Comparison of ENCODE assay signal across 9 cellular contexts in genomic region chr2:65420712-65421431, GRCh38. TPM values are rescaled to one million over a fixed set of nuclear protein-coding genes. Genes with fewer than 3 reads are reported as not detected.
DNase-seq lines count a peak whose midpoint lies in the region; ATAC-seq and TF ChIP-seq lines count a peak whose summit lies in the region.
"Had no signal": no experiment of that assay in that cellular context is flagged by ENCODE, and none has a peak within 500 bp of the region (broad histone marks: within the 10 kb centered on the region; RNA-seq: fewer than 3 reads in every experiment).

No MANE protein-coding gene starts in this region.

- TF ChIP-seq CTCF in PC-3 (conservative IDR thresholded peaks at IDR 0.05; ENCODE audit: low read depth, low read length): no peak
- TF ChIP-seq CTCF in fibroblast of lung (conservative IDR thresholded peaks at IDR 0.05 in 1 of 2, IDR thresholded peaks at IDR 0.05 in 1 of 2; ENCODE audit: low read depth in 1 of 2, low read length in 2 of 2): no peak
- TF ChIP-seq CTCF in spleen (IDR thresholded peaks at IDR 0.05 in 8 of 11, conservative IDR thresholded peaks at IDR 0.05 in 3 of 11): no peak
- TF ChIP-seq CTCF in testis (IDR thresholded peaks at IDR 0.05): no peak

- peaks cover 33% of the 10 kb centered on the region for H4K20me1 ChIP-seq in PC-3 (ENCODE audit: low read length)
- H4K20me1 ChIP-seq in fibroblast of lung (ENCODE audit: control insufficient read depth, extremely low read depth, insufficient read depth, low read length): no peaks in the 10 kb centered on the region

- no peaks in the 10 kb centered on the region for H3K36me3 Mint-ChIP-seq in CD4-positive, alpha-beta memory T cell

- peak overlapping the region; percentile 71 for H3K27ac ChIP-seq in PC-3 (ENCODE audit: low read length)
- no peak overlapping the region for H3K27ac ChIP-seq in fibroblast of lung (ENCODE audit: insufficient read depth, low read length)
- peak overlapping the region in 1 of 8 donors; percentile 0 for H3K27ac ChIP-seq in spleen
- H3K27ac ChIP-seq in CD4-positive, alpha-beta memory T cell (ENCODE audit: low read depth, low read length): no peak overlapping the region
- no peak overlapping the region for H3K27ac ChIP-seq in testis
- H3K27ac ChIP-seq: parathyroid adenoma had no signal

- DNase-seq in PC-3 (peak; percentile 83), fibroblast of lung (ENCODE audit: low read depth in 2 of 2) (peak; percentile 50 to 61), spleen (peak; percentile 80), testis (no peak)
- no peak for DNase-seq in CD4-positive, alpha-beta memory T cell
- no peak for DNase-seq in central memory CD4-positive, alpha-beta T cell

- no peak for TF ChIP-seq POLR2A in spleen (IDR thresholded peaks at IDR 0.05)
- TF ChIP-seq POLR2A in testis (IDR thresholded peaks at IDR 0.05): no peak

- H3K4me1 ChIP-seq in PC-3 (ENCODE audit: insufficient read depth, low read length) (peaks cover 50% of the 10 kb centered on the region), fibroblast of lung (ENCODE audit: control insufficient read depth, extremely low read depth, insufficient read depth, low read length) (peaks cover 9% of the 10 kb centered on the region), spleen (peaks cover 12 to 31% (median 16%) of the 10 kb centered on the region in 6 donors), testis (no peaks in the 10 kb centered on the region)
- H3K4me1 ChIP-seq in CD4-positive, alpha-beta memory T cell (ENCODE audit: insufficient read depth, low read length): peaks cover 19% of the 10 kb centered on the region

- H3K4me1 Mint-ChIP-seq in CD4-positive, alpha-beta memory T cell: peaks cover 14 to 37% (median 24%) of the 10 kb centered on the region in 4 donors

- WGBS in spleen, 5 donors: 10 to 17% (median 13%) methylated on average over 6 of the region's 6 CpGs
- WGBS in testis, 2 donors: 62 to 70% methylated on average over 6 of the region's 6 CpGs

- H3K27me3 ChIP-seq in PC-3 (ENCODE audit: low read length) (no peaks in the 10 kb centered on the region), fibroblast of lung (ENCODE audit: control insufficient read depth, insufficient read depth, low read length) (no peaks in the 10 kb centered on the region), spleen (replicated peaks in 1 of 7) (peaks cover 0 to 4% (median 0%) of the 10 kb centered on the region in 7 donors), testis (no peaks in the 10 kb centered on the region)
- no peaks in the 10 kb centered on the region for H3K27me3 ChIP-seq in CD4-positive, alpha-beta memory T cell (ENCODE audit: insufficient read depth, low read length)

- H3K4me3 ChIP-seq in PC-3 (ENCODE audit: low read length) (peak overlapping the region; percentile 29; the same call in 1 of the 2 replicates), fibroblast of lung (replicated peaks in 1 of 4; ENCODE audit: control extremely low read depth in 1 of 4, insufficient read depth in 1 of 4, low read depth in 3 of 4, low read length in 4 of 4) (no peak overlapping the region), spleen (no peak overlapping the region), testis (no peak overlapping the region)
- no peak overlapping the region for H3K4me3 ChIP-seq in CD4-positive, alpha-beta memory T cell (ENCODE audit: low read length in 2 of 2)

- BruUV-seq in PC-3 (replicated peaks; lab: Mats Ljungman, UMichigan): no TSS peak

- no peaks in the 10 kb centered on the region for H3K9me2 ChIP-seq in PC-3 (replicated peaks; ENCODE audit: low read length)

- H3K79me2 ChIP-seq in PC-3 (ENCODE audit: low read length) (peaks cover 100% of the 10 kb centered on the region), fibroblast of lung (ENCODE audit: control insufficient read depth, insufficient read depth, low read length) (peaks cover 93% of the 10 kb centered on the region)

- H3K4me3 Mint-ChIP-seq in CD4-positive, alpha-beta memory T cell: peak overlapping the region in 4 of 8 donors; percentile 3 to 69 (median 18)

- CTCF ChIA-PET in PC-3 (lab: Charles Lee): interaction anchor here (0.6 kb wide), 2 partner anchors 101 to 298 kb away, joined by 3 to 4 read pairs; no protein-coding TSS in a partner anchor
- CTCF ChIA-PET in CD4-positive, alpha-beta memory T cell (lab: Charles Lee; ENCODE audit: partially characterized antibody): interaction anchor here (0.8 to 1.6 kb wide), 2 partner anchors 48 to 147 kb away, joined by 3 read pairs; no protein-coding TSS in a partner anchor

- no peaks in the 10 kb centered on the region for H3K9me3 ChIP-seq in PC-3 (ENCODE audit: low read length)
- no peaks in the 10 kb centered on the region for H3K9me3 ChIP-seq in fibroblast of lung (ENCODE audit: control insufficient read depth, insufficient read depth, low read depth, low read length)
- no peaks in the 10 kb centered on the region for H3K9me3 ChIP-seq in spleen
- no peaks in the 10 kb centered on the region for H3K9me3 ChIP-seq in CD4-positive, alpha-beta memory T cell (ENCODE audit: control insufficient read depth in 1 of 2, low read length in 2 of 2)
- no peaks in the 10 kb centered on the region for H3K9me3 ChIP-seq in testis

- H2AFZ ChIP-seq in PC-3 (ENCODE audit: low read length) (0 out of 2 replicates have a peak overlapping the region, but pooled peaks have one; percentile 2), fibroblast of lung (ENCODE audit: low read length) (no peak overlapping the region)
- H2AFZ ChIP-seq: parathyroid adenoma had no signal

- H3K27me3 Mint-ChIP-seq in CD4-positive, alpha-beta memory T cell: no peaks in the 10 kb centered on the region

- ATAC-seq in GM18508 (IDR thresholded peaks at IDR 0.05; ENCODE audit: insufficient read depth, unreplicated experiment) (peak; percentile 64), HG02798 (IDR thresholded peaks at IDR 0.05; ENCODE audit: poor library complexity, unreplicated experiment) (peak; percentile 67), PC-3 (peak; percentile 73)

- H3F3A ChIP-seq in PC-3 (ENCODE audit: low read length, unreplicated experiment): peaks cover 11% of the 10 kb centered on the region

- peaks cover 0 to 1% (median 0%) of the 10 kb centered on the region in 8 donors for H3K9me3 Mint-ChIP-seq in CD4-positive, alpha-beta memory T cell

- H3K36me3 ChIP-seq in PC-3 (ENCODE audit: low read depth, low read length) (0 out of 2 replicates have a peak, but pooled peaks cover 3% of the 10 kb centered on the region), fibroblast of lung (ENCODE audit: control insufficient read depth, insufficient read depth, low read length) (no peaks in the 10 kb centered on the region), spleen (no peaks in the 10 kb centered on the region), testis (ENCODE audit: low read depth, missing control alignments) (no peaks in the 10 kb centered on the region)
- no peaks in the 10 kb centered on the region for H3K36me3 ChIP-seq in CD4-positive, alpha-beta memory T cell (ENCODE audit: insufficient read depth, low read length)

- H3K4me2 ChIP-seq in PC-3 (ENCODE audit: low read length) (peak overlapping the region; percentile 74), fibroblast of lung (ENCODE audit: extremely low read depth, insufficient read depth, low read length) (peak overlapping the region; percentile 1)

- POLR2A ChIA-PET in PC-3 (lab: Charles Lee; ENCODE audit: unreplicated experiment): interaction anchor here (0.6 kb wide), 1 partner anchor 155 kb away, joined by 4 read pairs; no protein-coding TSS in a partner anchor
- POLR2A ChIA-PET in CD4-positive, alpha-beta memory T cell (lab: Charles Lee; ENCODE audit: partially characterized antibody): interaction anchor here (0.6 to 1.0 kb wide), 2 partner anchors 8 to 10 kb away, joined by 3 to 5 read pairs; no protein-coding TSS in a partner anchor

- peak overlapping the region in 2 of 7 donors; percentile 0 to 86 for H3K27ac Mint-ChIP-seq in CD4-positive, alpha-beta memory T cell

- intact Hi-C loops in PC-3 (cut with micrococcal nuclease) (no loop called here), spleen (cut with DNase I; ENCODE audit: low total_unique reads) (no loop called here), testis (cut with DNase I; ENCODE audit: low total_unique reads) (no loop called here)
- intact Hi-C loops in CD4-positive, alpha-beta memory T cell (cut with micrococcal nuclease): no loop called here

- peak overlapping the region; percentile 35 for H3K9ac ChIP-seq in PC-3 (ENCODE audit: low read length)
- H3K9ac ChIP-seq in fibroblast of lung (ENCODE audit: insufficient read depth, low read length): no peak overlapping the region
- H3K9ac ChIP-seq: parathyroid adenoma had no signal

RNA-seq across cellular contexts. Expression of gene SPRED2, which starts 11.5 kb away (rescaled TPM):
- total RNA-seq in PC-3 (2014; rRNA removed) (16.2 and 18.1 TPM in 2 replicates), fibroblast of lung (6.7 and 9.4 TPM in 2 replicates), spleen (10 to 100 TPM; 12.6 to 26.4 (median 14.9) TPM), testis (10 to 100 TPM in 1 of 2 donors, 1 to 10 TPM in 1; 10.0 to 14.1 TPM)
- polyA plus RNA-seq in fibroblast of lung (26.1 and 33.5 TPM in 2 replicates), spleen (1 to 10 TPM; 3.5 to 5.5 (median 4.6) TPM), testis (ENCODE audit: insufficient read depth, low read depth, low replicate concordance) (11.3 TPM)
- polyA plus RNA-seq in fibroblast of lung (2012): 23.0 and 26.5 TPM in 2 replicates
- polyA minus RNA-seq in fibroblast of lung (ENCODE audit: low replicate concordance): 87.1 and 102 TPM in 2 replicates
- under 1 TPM; 0.52 to 0.72 TPM for total RNA-seq in CD4-positive, alpha-beta memory T cell
- 1 to 10 TPM in 1 of 2 donors, under 1 TPM in 1; 0.27 to 1.3 TPM for polyA plus RNA-seq in CD4-positive, alpha-beta memory T cell

Comparison
In these comparisons a context has a peak if more than half of its experiments do, and no peak if none do; other contexts are left out.
1. DNase-seq: peak in PC-3 (single experiment), fibroblast of lung (2 of 2) and spleen (single experiment); none in CD4-positive, alpha-beta memory T cell (0 of 5), central memory CD4-positive, alpha-beta T cell (single experiment) and testis (single experiment).
2. Peak in every context shown above with its lines, with median percentiles within 50 percentile points of each other: ATAC-seq.